Comparison of ENCODE assay signal across 1 cellular context in genomic region chr1:47450606-47451005, GRCh38.
TF ChIP-seq lines count a peak whose summit lies in the region.

No MANE protein-coding gene starts in this region.

TF ChIP-seq in GM23338, 12 proteins besides CTCF, POLR2A, EP300 and RAD21 (continued from another document):
- TF ChIP-seq ZNF462 (CRISPR knock-in tag; IDR thresholded peaks at IDR 0.05) (no peak), ZNF331 (CRISPR knock-in tag; IDR thresholded peaks at IDR 0.05; ENCODE audit: low read depth) (no peak)
TF ChIP-seq in GM23338: peak in this region for 0.
